1 cellular context compared by ENCODE assay signal in the genomic region with DNA sequence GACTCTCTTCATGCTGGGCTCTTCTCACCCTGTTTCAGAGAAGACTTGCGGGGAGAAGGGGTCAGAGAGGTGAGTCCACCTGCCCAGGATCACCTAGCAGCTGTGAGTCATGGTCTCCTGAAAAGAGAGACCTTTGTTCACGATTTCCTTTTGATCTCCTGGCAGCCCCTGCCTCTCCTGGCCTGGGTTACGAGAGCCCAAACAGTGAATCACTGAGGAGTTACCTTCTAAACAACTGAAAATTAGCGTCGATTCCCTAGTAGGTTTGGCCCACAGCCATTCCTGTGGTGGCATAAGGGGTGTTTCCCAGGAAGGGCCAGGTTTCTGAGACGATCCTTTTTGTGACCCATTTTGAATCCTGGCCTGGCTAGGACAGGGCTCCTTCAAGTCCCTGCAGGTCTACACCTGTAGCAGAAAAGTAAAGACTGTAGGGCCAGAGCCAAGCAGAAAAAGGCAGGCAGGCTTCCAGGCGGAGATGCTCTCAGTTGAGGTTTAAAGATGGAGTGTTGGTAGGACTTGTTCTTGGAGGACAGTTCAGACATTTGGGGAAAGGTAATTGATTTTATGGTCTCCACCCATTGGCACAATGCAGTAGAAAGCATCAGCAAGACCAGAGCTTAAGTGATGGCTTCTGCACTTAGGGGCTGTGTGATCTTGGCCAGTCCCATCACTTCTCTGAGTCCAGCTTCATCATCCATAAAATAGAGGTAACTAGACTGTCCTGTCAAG.
TF ChIP-seq lines count a peak whose summit lies in the region.

No MANE protein-coding gene starts in this region.

TF ChIP-seq in HepG2, 621 proteins besides CTCF, POLR2A, EP300 and RAD21 (continued from another document and continues in another):
- TF ChIP-seq, protein P1, sequence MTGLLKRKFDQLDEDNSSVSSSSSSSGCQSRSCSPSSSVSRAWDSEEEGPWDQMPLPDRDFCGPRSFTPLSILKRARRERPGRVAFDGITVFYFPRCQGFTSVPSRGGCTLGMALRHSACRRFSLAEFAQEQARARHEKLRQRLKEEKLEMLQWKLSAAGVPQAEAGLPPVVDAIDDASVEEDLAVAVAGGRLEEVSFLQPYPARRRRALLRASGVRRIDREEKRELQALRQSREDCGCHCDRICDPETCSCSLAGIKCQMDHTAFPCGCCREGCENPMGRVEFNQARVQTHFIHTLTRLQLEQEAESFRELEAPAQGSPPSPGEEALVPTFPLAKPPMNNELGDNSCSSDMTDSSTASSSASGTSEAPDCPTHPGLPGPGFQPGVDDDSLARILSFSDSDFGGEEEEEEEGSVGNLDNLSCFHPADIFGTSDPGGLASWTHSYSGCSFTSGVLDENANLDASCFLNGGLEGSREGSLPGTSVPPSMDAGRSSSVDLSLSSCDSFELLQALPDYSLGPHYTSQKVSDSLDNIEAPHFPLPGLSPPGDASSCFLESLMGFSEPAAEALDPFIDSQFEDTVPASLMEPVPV (CRISPR knock-in tag; IDR thresholded peaks at IDR 0.05), result no peak
- TF ChIP-seq SOX5 (CRISPR knock-in tag; IDR thresholded peaks at IDR 0.05; ENCODE audit: borderline replicate concordance) (peak; percentile 89; the same call in 1 of the 2 replicates), HOMEZ (CRISPR knock-in tag; IDR thresholded peaks at IDR 0.05; ENCODE audit: low read depth) (peak; percentile 72; the same call in 1 of the 2 replicates), FOXK1 (CRISPR knock-in tag; IDR thresholded peaks at IDR 0.05; ENCODE audit: borderline replicate concordance, low read depth) (0 out of 2 replicates have a peak, but pooled peaks have one; percentile 29), GATAD2A (CRISPR knock-in tag; IDR thresholded peaks at IDR 0.05) (peak; percentile 96), DPF2 (CRISPR knock-in tag; IDR thresholded peaks at IDR 0.05; ENCODE audit: borderline replicate concordance, low read depth) (peak; percentile 86; the same call in 1 of the 2 replicates), ZNF432 (CRISPR knock-in tag; IDR thresholded peaks at IDR 0.05; ENCODE audit: borderline replicate concordance) (no peak), ETV6 (CRISPR knock-in tag; conservative IDR thresholded peaks at IDR 0.05) (no peak), SP140L (CRISPR knock-in tag; IDR thresholded peaks at IDR 0.05; ENCODE audit: borderline replicate concordance) (no peak), FLYWCH1 (CRISPR knock-in tag; IDR thresholded peaks at IDR 0.05) (no peak), PPARG (CRISPR knock-in tag; conservative IDR thresholded peaks at IDR 0.05) (peak; percentile 87), GZF1 (CRISPR knock-in tag; IDR thresholded peaks at IDR 0.05) (no peak), CHD2 (IDR thresholded peaks at IDR 0.05; ENCODE audit: low read depth, low read length) (no peak), ZNF337 (CRISPR knock-in tag; IDR thresholded peaks at IDR 0.05; ENCODE audit: borderline replicate concordance, low read depth) (no peak; the same call in 1 of the 2 replicates), NFIB (CRISPR knock-in tag; IDR thresholded peaks at IDR 0.05; ENCODE audit: borderline replicate concordance) (no peak), IKZF1 (IDR thresholded peaks at IDR 0.05) (no peak), ZNF567 (CRISPR knock-in tag; IDR thresholded peaks at IDR 0.05; ENCODE audit: borderline replicate concordance) (no peak), RCOR2 (CRISPR knock-in tag; IDR thresholded peaks at IDR 0.05) (peak; percentile 80), GATA4 (IDR thresholded peaks at IDR 0.05; ENCODE audit: borderline replicate concordance, low read depth) (peak; percentile 67; the same call in 1 of the 2 replicates), ZNF496 (CRISPR knock-in tag; IDR thresholded peaks at IDR 0.05; ENCODE audit: insufficient replicate concordance) (no peak), SUZ12 (IDR thresholded peaks at IDR 0.05; ENCODE audit: low read depth, low read length) (no peak), ZNF724P (CRISPR knock-in tag; IDR thresholded peaks at IDR 0.05; ENCODE audit: borderline replicate concordance) (no peak), FOXP1 (IDR thresholded peaks at IDR 0.05) (no peak), FOXP1 (CRISPR knock-in tag; IDR thresholded peaks at IDR 0.05) (peak; percentile 68), FOXK2 (IDR thresholded peaks at IDR 0.05) (no peak), KDM2A (CRISPR knock-in tag; IDR thresholded peaks at IDR 0.05; ENCODE audit: borderline replicate concordance, low read depth) (peak; percentile 29; the same call in 1 of the 2 replicates), ZNF615 (CRISPR knock-in tag; IDR thresholded peaks at IDR 0.05; ENCODE audit: borderline replicate concordance) (no peak), SALL1 (CRISPR knock-in tag; IDR thresholded peaks at IDR 0.05) (peak; percentile 84), ZNF672 (CRISPR knock-in tag; IDR thresholded peaks at IDR 0.05) (no peak), ZNF230 (CRISPR knock-in tag; IDR thresholded peaks at IDR 0.05) (no peak), ZNF616 (CRISPR knock-in tag; IDR thresholded peaks at IDR 0.05; ENCODE audit: low read depth) (no peak)
- TF ChIP-seq, protein P2, sequence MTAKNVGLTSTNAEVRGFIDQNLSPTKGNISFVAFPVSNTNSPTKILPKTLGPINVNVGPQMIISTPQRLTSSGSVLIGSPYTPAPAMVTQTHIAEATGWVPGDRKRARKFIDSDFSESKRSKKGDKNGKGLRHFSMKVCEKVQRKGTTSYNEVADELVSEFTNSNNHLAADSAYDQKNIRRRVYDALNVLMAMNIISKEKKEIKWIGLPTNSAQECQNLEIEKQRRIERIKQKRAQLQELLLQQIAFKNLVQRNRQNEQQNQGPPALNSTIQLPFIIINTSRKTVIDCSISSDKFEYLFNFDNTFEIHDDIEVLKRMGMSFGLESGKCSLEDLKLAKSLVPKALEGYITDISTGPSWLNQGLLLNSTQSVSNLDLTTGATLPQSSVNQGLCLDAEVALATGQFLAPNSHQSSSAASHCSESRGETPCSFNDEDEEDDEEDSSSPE (CRISPR knock-in tag; IDR thresholded peaks at IDR 0.05), result no peak
- TF ChIP-seq, protein P3, sequence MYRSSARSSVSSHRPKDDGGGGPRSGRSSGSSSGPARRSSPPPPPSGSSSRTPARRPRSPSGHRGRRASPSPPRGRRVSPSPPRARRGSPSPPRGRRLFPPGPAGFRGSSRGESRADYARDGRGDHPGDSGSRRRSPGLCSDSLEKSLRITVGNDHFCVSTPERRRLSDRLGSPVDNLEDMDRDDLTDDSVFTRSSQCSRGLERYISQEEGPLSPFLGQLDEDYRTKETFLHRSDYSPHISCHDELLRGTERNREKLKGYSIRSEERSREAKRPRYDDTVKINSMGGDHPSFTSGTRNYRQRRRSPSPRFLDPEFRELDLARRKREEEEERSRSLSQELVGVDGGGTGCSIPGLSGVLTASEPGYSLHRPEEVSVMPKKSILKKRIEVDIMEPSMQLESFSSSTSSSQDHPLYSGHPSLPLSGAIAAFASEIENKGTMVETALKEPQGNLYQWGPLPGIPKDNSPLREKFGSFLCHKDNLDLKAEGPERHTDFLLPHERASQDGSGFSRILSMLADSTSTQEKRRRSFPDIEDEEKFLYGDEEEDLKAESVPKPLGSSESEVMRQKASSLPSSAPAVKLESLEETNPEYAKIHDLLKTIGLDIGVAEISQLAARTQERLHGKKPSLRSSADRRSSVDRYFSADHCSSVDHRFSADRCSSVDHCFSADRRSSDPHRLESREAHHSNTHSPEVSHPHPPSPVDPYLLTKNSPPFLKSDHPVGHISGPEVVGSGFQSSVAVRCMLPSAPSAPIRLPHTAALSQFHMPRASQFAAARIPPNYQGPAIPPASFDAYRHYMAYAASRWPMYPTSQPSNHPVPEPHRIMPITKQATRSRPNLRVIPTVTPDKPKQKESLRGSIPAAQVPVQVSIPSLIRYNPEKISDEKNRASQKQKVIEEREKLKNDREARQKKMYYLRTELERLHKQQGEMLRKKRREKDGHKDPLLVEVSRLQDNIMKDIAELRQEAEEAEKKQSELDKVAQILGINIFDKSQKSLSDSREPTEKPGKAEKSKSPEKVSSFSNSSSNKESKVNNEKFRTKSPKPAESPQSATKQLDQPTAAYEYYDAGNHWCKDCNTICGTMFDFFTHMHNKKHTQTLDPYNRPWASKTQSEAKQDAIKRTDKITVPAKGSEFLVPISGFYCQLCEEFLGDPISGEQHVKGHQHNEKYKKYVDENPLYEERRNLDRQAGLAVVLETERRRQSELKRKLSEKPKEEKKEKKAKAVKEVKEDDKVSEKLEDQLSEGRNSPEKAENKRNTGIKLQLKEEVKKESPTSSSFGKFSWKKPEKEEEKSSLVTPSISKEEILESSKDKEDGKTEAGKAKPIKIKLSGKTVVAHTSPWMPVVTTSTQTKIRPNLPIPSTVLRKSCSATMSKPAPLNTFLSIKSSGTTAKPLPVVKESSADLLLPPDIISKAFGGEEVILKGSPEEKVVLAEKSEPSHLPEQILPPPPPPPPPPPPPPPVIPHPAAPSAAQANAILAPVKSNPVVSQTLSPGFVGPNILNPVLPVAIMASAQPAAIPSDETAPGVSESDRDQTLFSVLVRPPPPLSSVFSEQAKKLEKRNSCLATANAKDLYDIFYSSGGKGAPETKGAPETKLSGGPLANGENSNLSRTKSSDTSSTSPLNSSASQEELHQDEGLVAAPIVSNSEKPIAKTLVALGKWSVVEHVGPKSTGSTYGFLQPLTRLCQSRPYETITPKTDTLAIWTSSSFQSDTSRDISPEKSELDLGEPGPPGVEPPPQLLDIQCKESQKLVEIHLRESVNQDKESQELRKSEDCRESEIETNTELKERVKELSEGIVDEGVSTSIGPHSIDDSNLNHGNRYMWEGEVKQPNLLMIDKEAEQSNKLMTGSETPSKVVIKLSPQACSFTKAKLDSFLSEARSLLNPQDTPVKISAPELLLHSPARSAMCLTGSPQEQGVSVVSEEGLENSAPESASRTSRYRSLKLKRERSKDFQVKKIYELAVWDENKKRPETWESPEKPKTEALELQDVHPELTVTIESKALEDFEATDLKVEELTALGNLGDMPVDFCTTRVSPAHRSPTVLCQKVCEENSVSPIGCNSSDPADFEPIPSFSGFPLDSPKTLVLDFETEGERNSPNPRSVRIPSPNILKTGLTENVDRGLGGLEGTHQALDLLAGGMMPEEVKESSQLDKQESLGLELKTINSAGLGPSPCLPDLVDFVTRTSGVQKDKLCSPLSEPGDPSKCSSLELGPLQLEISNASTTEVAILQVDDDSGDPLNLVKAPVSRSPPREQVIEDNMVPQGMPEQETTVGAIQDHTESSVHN (CRISPR knock-in tag; IDR thresholded peaks at IDR 0.05), result 0 out of 2 replicates have a peak, but pooled peaks have one; percentile 36
- TF ChIP-seq, protein P4, sequence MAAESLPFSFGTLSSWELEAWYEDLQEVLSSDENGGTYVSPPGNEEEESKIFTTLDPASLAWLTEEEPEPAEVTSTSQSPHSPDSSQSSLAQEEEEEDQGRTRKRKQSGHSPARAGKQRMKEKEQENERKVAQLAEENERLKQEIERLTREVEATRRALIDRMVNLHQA (CRISPR knock-in tag; IDR thresholded peaks at IDR 0.05), result no peak
- TF ChIP-seq, protein P5, sequence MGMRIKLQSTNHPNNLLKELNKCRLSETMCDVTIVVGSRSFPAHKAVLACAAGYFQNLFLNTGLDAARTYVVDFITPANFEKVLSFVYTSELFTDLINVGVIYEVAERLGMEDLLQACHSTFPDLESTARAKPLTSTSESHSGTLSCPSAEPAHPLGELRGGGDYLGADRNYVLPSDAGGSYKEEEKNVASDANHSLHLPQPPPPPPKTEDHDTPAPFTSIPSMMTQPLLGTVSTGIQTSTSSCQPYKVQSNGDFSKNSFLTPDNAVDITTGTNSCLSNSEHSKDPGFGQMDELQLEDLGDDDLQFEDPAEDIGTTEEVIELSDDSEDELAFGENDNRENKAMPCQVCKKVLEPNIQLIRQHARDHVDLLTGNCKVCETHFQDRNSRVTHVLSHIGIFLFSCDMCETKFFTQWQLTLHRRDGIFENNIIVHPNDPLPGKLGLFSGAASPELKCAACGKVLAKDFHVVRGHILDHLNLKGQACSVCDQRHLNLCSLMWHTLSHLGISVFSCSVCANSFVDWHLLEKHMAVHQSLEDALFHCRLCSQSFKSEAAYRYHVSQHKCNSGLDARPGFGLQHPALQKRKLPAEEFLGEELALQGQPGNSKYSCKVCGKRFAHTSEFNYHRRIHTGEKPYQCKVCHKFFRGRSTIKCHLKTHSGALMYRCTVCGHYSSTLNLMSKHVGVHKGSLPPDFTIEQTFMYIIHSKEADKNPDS (CRISPR knock-in tag; IDR thresholded peaks at IDR 0.05), result no peak
- TF ChIP-seq, protein P6, sequence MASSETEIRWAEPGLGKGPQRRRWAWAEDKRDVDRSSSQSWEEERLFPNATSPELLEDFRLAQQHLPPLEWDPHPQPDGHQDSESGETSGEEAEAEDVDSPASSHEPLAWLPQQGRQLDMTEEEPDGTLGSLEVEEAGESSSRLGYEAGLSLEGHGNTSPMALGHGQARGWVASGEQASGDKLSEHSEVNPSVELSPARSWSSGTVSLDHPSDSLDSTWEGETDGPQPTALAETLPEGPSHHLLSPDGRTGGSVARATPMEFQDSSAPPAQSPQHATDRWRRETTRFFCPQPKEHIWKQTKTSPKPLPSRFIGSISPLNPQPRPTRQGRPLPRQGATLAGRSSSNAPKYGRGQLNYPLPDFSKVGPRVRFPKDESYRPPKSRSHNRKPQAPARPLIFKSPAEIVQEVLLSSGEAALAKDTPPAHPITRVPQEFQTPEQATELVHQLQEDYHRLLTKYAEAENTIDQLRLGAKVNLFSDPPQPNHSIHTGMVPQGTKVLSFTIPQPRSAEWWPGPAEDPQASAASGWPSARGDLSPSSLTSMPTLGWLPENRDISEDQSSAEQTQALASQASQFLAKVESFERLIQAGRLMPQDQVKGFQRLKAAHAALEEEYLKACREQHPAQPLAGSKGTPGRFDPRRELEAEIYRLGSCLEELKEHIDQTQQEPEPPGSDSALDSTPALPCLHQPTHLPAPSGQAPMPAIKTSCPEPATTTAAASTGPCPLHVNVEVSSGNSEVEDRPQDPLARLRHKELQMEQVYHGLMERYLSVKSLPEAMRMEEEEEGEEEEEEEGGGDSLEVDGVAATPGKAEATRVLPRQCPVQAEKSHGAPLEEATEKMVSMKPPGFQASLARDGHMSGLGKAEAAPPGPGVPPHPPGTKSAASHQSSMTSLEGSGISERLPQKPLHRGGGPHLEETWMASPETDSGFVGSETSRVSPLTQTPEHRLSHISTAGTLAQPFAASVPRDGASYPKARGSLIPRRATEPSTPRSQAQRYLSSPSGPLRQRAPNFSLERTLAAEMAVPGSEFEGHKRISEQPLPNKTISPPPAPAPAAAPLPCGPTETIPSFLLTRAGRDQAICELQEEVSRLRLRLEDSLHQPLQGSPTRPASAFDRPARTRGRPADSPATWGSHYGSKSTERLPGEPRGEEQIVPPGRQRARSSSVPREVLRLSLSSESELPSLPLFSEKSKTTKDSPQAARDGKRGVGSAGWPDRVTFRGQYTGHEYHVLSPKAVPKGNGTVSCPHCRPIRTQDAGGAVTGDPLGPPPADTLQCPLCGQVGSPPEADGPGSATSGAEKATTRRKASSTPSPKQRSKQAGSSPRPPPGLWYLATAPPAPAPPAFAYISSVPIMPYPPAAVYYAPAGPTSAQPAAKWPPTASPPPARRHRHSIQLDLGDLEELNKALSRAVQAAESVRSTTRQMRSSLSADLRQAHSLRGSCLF (CRISPR knock-in tag; IDR thresholded peaks at IDR 0.05; ENCODE audit: borderline replicate concordance), result no peak
